In genomic region chr2:63841254-63842022, GRCh38 we compare ENCODE assay signal across 8 cellular contexts. TPM values are rescaled to one million over a fixed set of nuclear protein-coding genes. Genes with fewer than 3 reads are reported as not detected.
DNase-seq lines count a peak whose midpoint lies in the region; ATAC-seq and TF ChIP-seq lines count a peak whose summit lies in the region.

TSS of gene UGP2 (plus strand) at chr2:63841896. CDS start at chr2:63842186, 290 bp downstream.

- peaks cover 26% of the 10 kb centered on the region for H3K36me3 ChIP-seq in DND-41 (ENCODE audit: insufficient read depth, low read length)
- H3K36me3 ChIP-seq in GM23248 (ENCODE audit: low read depth) = no peaks in the 10 kb centered on the region
- H3K36me3 ChIP-seq in stomach = no peaks in the 10 kb centered on the region

- H3K36me3 Mint-ChIP-seq in activated T-helper 17 cell treated with anti-CD3 and anti-CD28 coated beads, Interleukin-2, amount 50 U/mL, for 72 hours (ENCODE audit: low read depth) = peaks cover 54% of the 10 kb centered on the region
- H3K36me3 Mint-ChIP-seq in nephron progenitor cell (ENCODE audit: low read depth) = no peaks in the 10 kb centered on the region

- H3K9me3 ChIP-seq in DND-41 (ENCODE audit: insufficient read depth, low read length, severe bottlenecking) = no peaks in the 10 kb centered on the region
- no peaks in the 10 kb centered on the region for H3K9me3 ChIP-seq in GM23248 (ENCODE audit: low read depth)
- no peaks in the 10 kb centered on the region for H3K9me3 ChIP-seq in stomach

- H3K4me1 ChIP-seq in DND-41 (ENCODE audit: insufficient read depth, low read length) (peaks cover 46% of the 10 kb centered on the region), GM23248 (ENCODE audit: insufficient read depth) (peaks cover 29% of the 10 kb centered on the region), stomach (peaks cover 26 to 60% (median 34%) of the 10 kb centered on the region in 4 donors)

- H4K20me1 ChIP-seq in DND-41 (ENCODE audit: insufficient read depth, low read length) = peaks cover 24% of the 10 kb centered on the region
- H4K20me1 ChIP-seq in GM23248 (ENCODE audit: insufficient read depth) = no peaks in the 10 kb centered on the region

- TF ChIP-seq CTCF in DND-41 (IDR thresholded peaks at IDR 0.05; ENCODE audit: borderline replicate concordance, extremely low read depth, low read length, poor library complexity, severe bottlenecking) = peak; percentile 42
- TF ChIP-seq CTCF in RWPE1 (conservative IDR thresholded peaks at IDR 0.05; ENCODE audit: low read depth) = peak; percentile 23
- TF ChIP-seq CTCF in nephron progenitor cell (IDR thresholded peaks at IDR 0.05) = no peak
- peak in 2 of 7 experiments; percentile 15 to 24 for TF ChIP-seq CTCF in stomach (IDR thresholded peaks at IDR 0.05)

- in situ Hi-C loops in GM23248 (cut with MboI) = no loop called here

- intact Hi-C loops in stomach (cut with DNase I; ENCODE audit: low total_unique reads) = no loop called here

- H3K9me2 ChIP-seq in GM23248 (ENCODE audit: insufficient read depth) = no peaks in the 10 kb centered on the region

- H3K4me1 Mint-ChIP-seq in activated T-helper 17 cell treated with anti-CD3 and anti-CD28 coated beads, Interleukin-2, amount 50 U/mL, for 72 hours = peaks cover 19% of the 10 kb centered on the region
- H3K4me1 Mint-ChIP-seq in nephron progenitor cell = peaks cover 44% of the 10 kb centered on the region

- peak within 1 kb of the TSS; percentile 66 for H2AFZ ChIP-seq in DND-41 (ENCODE audit: low read depth, low read length)
- peak within 1 kb of the TSS; percentile 87 for H2AFZ ChIP-seq in GM23248

- H3K4me3 ChIP-seq in DND-41 (ENCODE audit: low read depth in 1 of 2, low read length in 2 of 2) (peak within 1 kb of the TSS; percentile 39 to 64), GM23248 (peak within 1 kb of the TSS; percentile 94), stomach (peak within 1 kb of the TSS; percentile 62 to 94 (median 82))

- peak within 1 kb of the TSS; percentile 99 for H3K4me3 Mint-ChIP-seq in activated T-helper 17 cell treated with anti-CD3 and anti-CD28 coated beads, Interleukin-2, amount 50 U/mL, for 72 hours
- peak within 1 kb of the TSS; percentile 99 for H3K4me3 Mint-ChIP-seq in nephron progenitor cell

- peak within 1 kb of the TSS; percentile 90 for H3K27ac ChIP-seq in DND-41 (ENCODE audit: low read length)
- H3K27ac ChIP-seq in GM23248 = peak within 1 kb of the TSS; percentile 94
- H3K27ac ChIP-seq in RWPE1 = peak within 1 kb of the TSS; percentile 98
- H3K27ac ChIP-seq in stomach = peak within 1 kb of the TSS; percentile 97 to 99 (median 99)

- H3K9me3 Mint-ChIP-seq in activated T-helper 17 cell treated with anti-CD3 and anti-CD28 coated beads, Interleukin-2, amount 50 U/mL, for 72 hours = no peaks in the 10 kb centered on the region
- no peaks in the 10 kb centered on the region for H3K9me3 Mint-ChIP-seq in nephron progenitor cell

- peak within 1 kb of the TSS; percentile 98 for H3K9ac ChIP-seq in DND-41 (ENCODE audit: low read depth, low read length)
- H3K9ac ChIP-seq in GM23248 = peak within 1 kb of the TSS; percentile 97

- H3K79me2 ChIP-seq in DND-41 (ENCODE audit: insufficient read depth, low read length) = peaks cover 65% of the 10 kb centered on the region
- peaks cover 46% of the 10 kb centered on the region for H3K79me2 ChIP-seq in GM23248 (ENCODE audit: insufficient read depth)

- DNase-seq in DND-41 = peak; percentile 96
- DNase-seq in GM23248 = peak; percentile 96
- peak; percentile 93 for DNase-seq in Kasumi-1 (lab: John Stamatoyannopoulos, UW)
- DNase-seq in RWPE1 (ENCODE audit: low spot score) = peak; percentile 79
- DNase-seq in fibroblast of peridontal ligament (ENCODE audit: extremely low read depth) = peak; percentile 93
- DNase-seq in nephron progenitor cell = peak; percentile 84
- DNase-seq in stomach = peak; percentile 89

- H3K4me2 ChIP-seq in DND-41 (ENCODE audit: insufficient read depth, low read length) (peak within 1 kb of the TSS; percentile 69), GM23248 (ENCODE audit: unreplicated experiment) (peak within 1 kb of the TSS; percentile 96)

- peak within 1 kb of the TSS; percentile 94 for H3K27ac Mint-ChIP-seq in activated T-helper 17 cell treated with anti-CD3 and anti-CD28 coated beads, Interleukin-2, amount 50 U/mL, for 72 hours
- H3K27ac Mint-ChIP-seq in nephron progenitor cell = peak within 1 kb of the TSS; percentile 99

- CTCF ChIA-PET in RWPE1 (lab: Yijun Ruan, JAX) = interaction anchor here (0.6 kb wide), 3 partner anchors 25 to 151 kb away, joined by 3 read pairs; no protein-coding TSS in a partner anchor

- peak in 2 of 4 donors; percentile 26 to 83 for TF ChIP-seq POLR2A in stomach (IDR thresholded peaks at IDR 0.05)

- 0 to 1% methylated on average over 36 to 56 of the region's 59 CpGs for WGBS in GM23248 (ENCODE audit: low coverage in 1 of 2, low lambda C conversion rate in 2 of 2, missing lambda C conversion rate in 2 of 2), 2 experiments
- WGBS in stomach, 5 donors = 0 to 1% (median 1%) methylated on average over 17 to 59 of the region's 59 CpGs

- no peaks in the 10 kb centered on the region for H3K27me3 Mint-ChIP-seq in activated T-helper 17 cell treated with anti-CD3 and anti-CD28 coated beads, Interleukin-2, amount 50 U/mL, for 72 hours
- no peaks in the 10 kb centered on the region for H3K27me3 Mint-ChIP-seq in nephron progenitor cell (ENCODE audit: low read depth, poor library complexity)

- POLR2A ChIA-PET in RWPE1 (lab: Yijun Ruan, JAX; ENCODE audit: low non-redundant PET) = interaction anchor here (0.7 to 1.0 kb wide), 2 partner anchors 20 to 151 kb away, joined by 7 to 8 read pairs; no protein-coding TSS in a partner anchor

- no peak for TF ChIP-seq EP300 in stomach (IDR thresholded peaks at IDR 0.05)

- H3F3A ChIP-seq in GM23248 (ENCODE audit: insufficient read depth) = peaks cover 27% of the 10 kb centered on the region

- peak; percentile 70 for ATAC-seq in DND-41 (ENCODE audit: insufficient read depth, low read depth)
- ATAC-seq in activated T-helper 17 cell treated with anti-CD3 and anti-CD28 coated beads, Interleukin-2, amount 50 U/mL, for 72 hours (replicated peaks) = peak; percentile 71

- no peaks in the 10 kb centered on the region for H3K27me3 ChIP-seq in DND-41 (ENCODE audit: insufficient read depth, low read length, poor library complexity)
- H3K27me3 ChIP-seq in GM23248 (replicated peaks; ENCODE audit: insufficient read depth) = no peaks in the 10 kb centered on the region
- H3K27me3 ChIP-seq in stomach = no peaks in the 10 kb centered on the region

RNA-seq across cellular contexts. Expression of gene UGP2, which starts in this region (rescaled TPM):
- total RNA-seq in GM23248 (2014; rRNA removed; shearing (Covaris generic)) = 151 and 168 TPM in 2 replicates
- polyA plus RNA-seq in GM23248 (2016; fragmentation: Nextera tagmentation; extraction: Ambion mirVana) (180 TPM in 2 replicates), stomach (100 to 1,000 TPM in 1 of 3 donors, 10 to 100 TPM in 2; 58.9 to 135 (median 89.7) TPM)
- total RNA-seq in activated T-helper 17 cell treated with anti-CD3 and anti-CD28 coated beads, Interleukin-2, amount 50 U/mL, for 72 hours = 100 to 1,000 TPM; 111 to 114 TPM
- total RNA-seq in stomach = 100 to 1,000 TPM in 2 of 5 donors, 10 to 100 TPM in 3; 38.5 to 122 (median 97.6) TPM

Comparison
In these comparisons a context has a peak if more than half of its experiments do, and no peak if none do; other contexts are left out.
1. Peak in every context shown above with its lines: DNase-seq, ATAC-seq, H3K4me3 ChIP-seq and H3K27ac ChIP-seq.